22 cellular contexts compared by ENCODE assay signal in genomic region chr11:13993096-13993760, GRCh38.
"Had no signal": no experiment of that assay in that cellular context is flagged by ENCODE, and none has a peak within 500 bp of the region (broad histone marks: within the 10 kb centered on the region; RNA-seq: fewer than 3 reads in every experiment).

No MANE protein-coding gene starts in this region.

- H3K27ac ChIP-seq: breast epithelium, dorsolateral prefrontal cortex, esophagus squamous epithelium, gastrocnemius medialis, lower lobe of right lung, spleen had no signal

- H3K4me3 Mint-ChIP-seq: activated naive CD8-positive, alpha-beta T cell treated with anti-CD3 and anti-CD28 coated beads for 36 hours; activated T-cell treated with anti-CD3 and anti-CD28 coated beads, Interleukin-2, amount 50 U/mL, for 4 hours; central memory CD8-positive, alpha-beta T cell; naive B cell; neural crest cell had no signal

- H3K27me3 Mint-ChIP-seq: activated naive CD8-positive, alpha-beta T cell treated with anti-CD3 and anti-CD28 coated beads for 36 hours had no signal

- H3K36me3 ChIP-seq: breast epithelium, esophagus squamous epithelium, gastrocnemius medialis, lower lobe of right lung, sigmoid colon, spleen had no signal

- H3K4me1 ChIP-seq: breast epithelium, gastrocnemius medialis, lower lobe of right lung, spleen had no signal

- H3K9me3 ChIP-seq: breast epithelium, esophagus squamous epithelium, gastrocnemius medialis, lower lobe of right lung, sigmoid colon, spleen had no signal

- H3K36me3 Mint-ChIP-seq: activated naive CD8-positive, alpha-beta T cell treated with anti-CD3 and anti-CD28 coated beads for 36 hours; naive B cell had no signal

- H3K27ac Mint-ChIP-seq: activated naive CD8-positive, alpha-beta T cell treated with anti-CD3 and anti-CD28 coated beads for 36 hours; naive B cell had no signal

- ATAC-seq: activated T-cell treated with anti-CD3 and anti-CD28 coated beads, Interleukin-2, amount 50 U/mL, for 4 hours; gastrocnemius medialis; left cardiac atrium; stimulated activated naive CD8-positive, alpha-beta T cell treated with anti-CD3 and anti-CD28 coated beads, Interleukin-15, Interleukin-2, amounts not matched to agents 100 U/mL and 50 U/mL, for 24 hours had no signal

- H3K9me3 Mint-ChIP-seq: activated naive CD8-positive, alpha-beta T cell treated with anti-CD3 and anti-CD28 coated beads for 36 hours; activated T-cell treated with anti-CD3 and anti-CD28 coated beads, Interleukin-2, amount 50 U/mL, for 4 hours; central memory CD8-positive, alpha-beta T cell had no signal

- H3K4me3 ChIP-seq: breast epithelium, dorsolateral prefrontal cortex, esophagus squamous epithelium, gastrocnemius medialis, lower lobe of right lung, spleen had no signal

- H3K4me1 Mint-ChIP-seq: activated naive CD8-positive, alpha-beta T cell treated with anti-CD3 and anti-CD28 coated beads for 36 hours; central memory CD8-positive, alpha-beta T cell; naive B cell; neural crest cell had no signal

- DNase-seq: activated CD8-positive, alpha-beta memory T cell treated with anti-CD3 and anti-CD28 coated beads for 24 hours; activated CD8-positive, alpha-beta memory T cell treated with anti-CD3 and anti-CD28 coated beads, Interleukin-2, amount 50 U/mL, for 48 hours; activated naive CD4-positive, alpha-beta T cell treated with Interleukin-2 at 50 U/mL for 16 hours; activated naive CD8-positive, alpha-beta T cell treated with anti-CD3 and anti-CD28 coated beads for 36 hours; activated T-cell treated with anti-CD3 and anti-CD28 coated beads, Interleukin-2, amount 50 U/mL, for 4 hours; dorsolateral prefrontal cortex; esophagus squamous epithelium; gastrocnemius medialis; head of caudate nucleus; islet precursor cell; left cardiac atrium; lower lobe of right lung; mesendoderm; naive B cell; posterior cingulate gyrus; sigmoid colon; spleen; stimulated activated CD4-positive, alpha-beta T cell treated with anti-CD3 and anti-CD28 coated beads, Interleukin-4, amount 100 ng/mL, for 1 hour; stimulated activated naive CD8-positive, alpha-beta T cell treated with anti-CD3 and anti-CD28 coated beads, Interleukin-15, Interleukin-2, amounts not matched to agents 100 U/mL and 50 U/mL, for 24 hours had no signal

- H3K27me3 ChIP-seq: breast epithelium, esophagus squamous epithelium, gastrocnemius medialis, sigmoid colon had no signal
